18 cellular contexts compared by ENCODE assay signal in genomic region chr7:111511845-111512244, GRCh38. TPM values are rescaled to one million over a fixed set of nuclear protein-coding genes. Genes with fewer than 3 reads are reported as not detected.
A peak's percentile ranks its signal among the peaks of the same experiment; 100 is the strongest.
DNase-seq lines count a peak whose midpoint lies in the region; ATAC-seq, FAIRE-seq and TF ChIP-seq lines count a peak whose summit lies in the region.
"Had no signal": no experiment of that assay in that cellular context is flagged by ENCODE, and none has a peak within 500 bp of the region (broad histone marks: within the 10 kb centered on the region; RNA-seq: fewer than 3 reads in every experiment).

No MANE protein-coding gene starts in this region.

- no peak overlapping the region for H2AK5ac ChIP-seq in IMR-90 (ENCODE audit: low read depth, low read length)

- WGBS in IMR-90 (ENCODE audit: extremely low coverage in 2 of 2, insufficient read length in 1 of 2), 2 experiments, result no CpG with 5 or more reads among the region's 4 CpGs

- no peak overlapping the region for H2BK20ac ChIP-seq in IMR-90 (ENCODE audit: low read depth, low read length)

- no peak overlapping the region for H3K4ac ChIP-seq in IMR-90 (ENCODE audit: low read depth, low read length)

- in situ Hi-C loops in IMR-90 (cut with MboI; ENCODE audit: low sequenced_read_pairs), result no loop called here

- no peaks in the 10 kb centered on the region for H3K79me1 ChIP-seq in IMR-90 (ENCODE audit: low read depth in 1 of 2, low read length in 2 of 2)

- H3K23ac ChIP-seq in IMR-90 (ENCODE audit: low read depth, low read length), result no peak overlapping the region

- peaks cover 8% of the 10 kb centered on the region for H3K9me3 Mint-ChIP-seq in activated T-helper 17 cell treated with anti-CD3 and anti-CD28 coated beads, Interleukin-2, amount 50 U/mL, for 72 hours
- no peaks in the 10 kb centered on the region for H3K9me3 Mint-ChIP-seq in effector memory CD8-positive, alpha-beta T cell
- peaks cover 0 to 12% (median 1%) of the 10 kb centered on the region in 8 donors for H3K9me3 Mint-ChIP-seq in CD4-positive, alpha-beta memory T cell
- H3K9me3 Mint-ChIP-seq: CD8-positive, alpha-beta T cell had no signal

- H3K27ac Mint-ChIP-seq in activated T-helper 17 cell treated with anti-CD3 and anti-CD28 coated beads, Interleukin-2, amount 50 U/mL, for 72 hours, result no peak overlapping the region
- no peak overlapping the region for H3K27ac Mint-ChIP-seq in effector memory CD8-positive, alpha-beta T cell
- no peak overlapping the region for H3K27ac Mint-ChIP-seq in CD4-positive, alpha-beta memory T cell
- H3K27ac Mint-ChIP-seq: CD14-positive monocyte; CD8-positive, alpha-beta T cell; H9 had no signal

- no peak for TF ChIP-seq RAD21 in IMR-90 (IDR thresholded peaks at IDR 0.05; ENCODE audit: low read length)

- POLR2A ChIA-PET in IMR-90 (lab: Charles Lee; ENCODE audit: unreplicated experiment), result no interaction called here
- POLR2A ChIA-PET in CD4-positive, alpha-beta memory T cell (lab: Charles Lee; ENCODE audit: partially characterized antibody), result no interaction called here

- no peak overlapping the region for H3K14ac ChIP-seq in IMR-90 (replicated peaks; ENCODE audit: low read depth, low read length)

- H4K8ac ChIP-seq in IMR-90 (ENCODE audit: low read depth in 2 of 2, low read length in 2 of 2), result no peak overlapping the region

- no peak overlapping the region for H4K91ac ChIP-seq in IMR-90 (ENCODE audit: insufficient read depth, low read depth, low read length)

- no peak for ATAC-seq in IMR-90 (ENCODE audit: low read depth)
- peak; percentile 12 for ATAC-seq in activated T-helper 17 cell treated with anti-CD3 and anti-CD28 coated beads, Interleukin-2, amount 50 U/mL, for 72 hours (replicated peaks)
- no peak for ATAC-seq in effector memory CD8-positive, alpha-beta T cell (replicated peaks)
- ATAC-seq: CD8-positive, alpha-beta T cell; HepG2 had no signal

- H3K4me2 ChIP-seq in IMR-90 (ENCODE audit: low read depth, low read length), result no peak overlapping the region
- H3K4me2 ChIP-seq: BLaER1 had no signal

- H3K36me3 Mint-ChIP-seq in activated T-helper 17 cell treated with anti-CD3 and anti-CD28 coated beads, Interleukin-2, amount 50 U/mL, for 72 hours (ENCODE audit: low read depth), result peaks cover 9% of the 10 kb centered on the region
- no peaks in the 10 kb centered on the region for H3K36me3 Mint-ChIP-seq in effector memory CD8-positive, alpha-beta T cell (ENCODE audit: insufficient read depth)
- peaks cover 8 to 31% of the 10 kb centered on the region in 2 donors for H3K36me3 Mint-ChIP-seq in CD4-positive, alpha-beta memory T cell
- H3K36me3 Mint-ChIP-seq: CD14-positive monocyte had no signal

- H3K9me3 ChIP-seq in IMR-90 (ENCODE audit: control insufficient read depth, insufficient read depth, low read length) (no peaks in the 10 kb centered on the region), kidney (ENCODE audit: control insufficient read depth in 1 of 2, low read length in 2 of 2) (no peaks in the 10 kb centered on the region)
- H3K9me3 ChIP-seq in CD4-positive, alpha-beta memory T cell (ENCODE audit: control insufficient read depth in 1 of 2, low read length in 2 of 2), result no peaks in the 10 kb centered on the region
- H3K9me3 ChIP-seq: BLaER1 had no signal

- peak; percentile 7 for DNase-seq in IMR-90
- peak; percentile 70 for DNase-seq in epithelial cell of esophagus (ENCODE audit: low read depth)
- no peak for DNase-seq in effector memory CD8-positive, alpha-beta T cell
- DNase-seq in CD4-positive, alpha-beta memory T cell, result no peak
- no peak for DNase-seq in kidney
- DNase-seq: CD8-positive, alpha-beta T cell; DMS 273 treated with DMSO at 0.1 percent for 48 hours; DMS53; DND-41; EL; H9 had no signal

- intact Hi-C loops in IMR-90 (cut with micrococcal nuclease), result no loop called here
- intact Hi-C loops in CD4-positive, alpha-beta memory T cell (cut with micrococcal nuclease), result no loop called here
- intact Hi-C loops in kidney (cut with DNase I), result no loop called here

- no peak overlapping the region for H4K5ac ChIP-seq in IMR-90 (ENCODE audit: low read depth, low read length)

- H2BK5ac ChIP-seq in IMR-90 (ENCODE audit: low read depth, low read length, poor library complexity, severe bottlenecking), result no peak overlapping the region

- no peak overlapping the region for H3K56ac ChIP-seq in IMR-90 (ENCODE audit: extremely low read depth, insufficient read depth, low read length)

- H3K4me1 Mint-ChIP-seq in activated T-helper 17 cell treated with anti-CD3 and anti-CD28 coated beads, Interleukin-2, amount 50 U/mL, for 72 hours, result peaks cover 8% of the 10 kb centered on the region
- H3K4me1 Mint-ChIP-seq in effector memory CD8-positive, alpha-beta T cell (ENCODE audit: low read depth in 2 of 2), result peaks cover 7% of the 10 kb centered on the region in 2 donors
- peaks cover 0 to 18% (median 5%) of the 10 kb centered on the region in 4 donors for H3K4me1 Mint-ChIP-seq in CD4-positive, alpha-beta memory T cell
- H3K4me1 Mint-ChIP-seq: CD14-positive monocyte had no signal

- TF ChIP-seq POLR2A in IMR-90 (IDR thresholded peaks at IDR 0.05; ENCODE audit: low read depth, low read length), result no peak

- H3K9ac ChIP-seq in IMR-90 (ENCODE audit: low read depth, low read length), result no peak overlapping the region
- H3K9ac ChIP-seq in kidney (ENCODE audit: low read length in 2 of 2), result no peak overlapping the region
- H3K9ac ChIP-seq: BLaER1 had no signal

- H3K27me3 Mint-ChIP-seq in activated T-helper 17 cell treated with anti-CD3 and anti-CD28 coated beads, Interleukin-2, amount 50 U/mL, for 72 hours, result no peaks in the 10 kb centered on the region
- H3K27me3 Mint-ChIP-seq in effector memory CD8-positive, alpha-beta T cell, result no peaks in the 10 kb centered on the region
- no peaks in the 10 kb centered on the region for H3K27me3 Mint-ChIP-seq in CD4-positive, alpha-beta memory T cell

- H3K4me3 ChIP-seq in IMR-90 (ENCODE audit: insufficient read depth, low read depth, low read length) (no peak overlapping the region), epithelial cell of esophagus (ENCODE audit: low read length) (no peak overlapping the region), kidney (ENCODE audit: low read length in 2 of 2) (no peak overlapping the region)
- H3K4me3 ChIP-seq in CD4-positive, alpha-beta memory T cell (ENCODE audit: low read length in 2 of 2), result no peak overlapping the region
- H3K4me3 ChIP-seq: BLaER1 had no signal

- dilution Hi-C loops in IMR-90 (cut with HindIII; ENCODE audit: low sequenced_read_pairs, unreplicated experiment), result no loop called here

- no peak for TF ChIP-seq CTCF in IMR-90 (conservative IDR thresholded peaks at IDR 0.05; ENCODE audit: low read depth, low read length)
- no peak for TF ChIP-seq CTCF in epithelial cell of esophagus (IDR thresholded peaks at IDR 0.05; ENCODE audit: insufficient read depth, low read depth, low read length, missing control alignments)
- no peak for TF ChIP-seq CTCF in kidney (IDR thresholded peaks at IDR 0.05; ENCODE audit: borderline replicate concordance, extremely low read depth, insufficient read depth)

- no peaks in the 10 kb centered on the region for H4K20me1 ChIP-seq in IMR-90 (ENCODE audit: insufficient read depth, low read length)
- H4K20me1 ChIP-seq: BLaER1 had no signal

- no peak overlapping the region for H2BK120ac ChIP-seq in IMR-90 (ENCODE audit: low read depth, low read length)

- H3K9me1 ChIP-seq in IMR-90 (ENCODE audit: insufficient read depth, low read length), result no peaks in the 10 kb centered on the region

- H3K36me3 ChIP-seq in IMR-90 (ENCODE audit: control insufficient read depth, insufficient read depth, low read length) (no peaks in the 10 kb centered on the region), kidney (ENCODE audit: control insufficient read depth in 1 of 2, insufficient read depth in 2 of 2, low read length in 2 of 2) (no peaks in the 10 kb centered on the region)
- no peaks in the 10 kb centered on the region for H3K36me3 ChIP-seq in CD4-positive, alpha-beta memory T cell (ENCODE audit: insufficient read depth, low read length)
- H3K36me3 ChIP-seq: BLaER1 had no signal

- H3K4me3 Mint-ChIP-seq in activated T-helper 17 cell treated with anti-CD3 and anti-CD28 coated beads, Interleukin-2, amount 50 U/mL, for 72 hours, result no peak overlapping the region
- H3K4me3 Mint-ChIP-seq in effector memory CD8-positive, alpha-beta T cell, result no peak overlapping the region
- H3K4me3 Mint-ChIP-seq in CD4-positive, alpha-beta memory T cell, result peak overlapping the region in 1 of 8 donors; percentile 19
- H3K4me3 Mint-ChIP-seq: CD14-positive monocyte; CD8-positive, alpha-beta T cell; H9 had no signal

- no peaks in the 10 kb centered on the region for H3K4me1 ChIP-seq in IMR-90 (ENCODE audit: control insufficient read depth, insufficient read depth, low read length)
- no peaks in the 10 kb centered on the region for H3K4me1 ChIP-seq in CD4-positive, alpha-beta memory T cell (ENCODE audit: insufficient read depth, low read length)
- H3K4me1 ChIP-seq in kidney (ENCODE audit: control insufficient read depth in 1 of 2, insufficient read depth in 1 of 2, low read depth in 1 of 2, low read length in 2 of 2), result no peaks in the 10 kb centered on the region
- H3K4me1 ChIP-seq: BLaER1 had no signal

- H2BK15ac ChIP-seq in IMR-90 (ENCODE audit: low read depth, low read length), result no peak overlapping the region

- H3K27ac ChIP-seq in IMR-90 (ENCODE audit: insufficient read depth, low read length) (no peak overlapping the region), kidney (ENCODE audit: low read depth in 2 of 2, low read length in 2 of 2) (no peak overlapping the region)
- no peak overlapping the region for H3K27ac ChIP-seq in CD4-positive, alpha-beta memory T cell (ENCODE audit: low read depth, low read length)
- H3K27ac ChIP-seq: BLaER1 had no signal

- no peak for FAIRE-seq in kidney (lab: Jason Lieb, UNC)
- FAIRE-seq: GM12891, GM19239, H1, HepG2 had no signal

- CTCF ChIA-PET in IMR-90 (lab: Yijun Ruan, JAX), result no interaction called here
- CTCF ChIA-PET in CD4-positive, alpha-beta memory T cell (lab: Charles Lee; ENCODE audit: partially characterized antibody), result no interaction called here

- no peak overlapping the region for H3K18ac ChIP-seq in IMR-90 (ENCODE audit: low read depth, low read length)

- no TSS peak for BruUV-seq in IMR-90 (replicated peaks; lab: Mats Ljungman, UMichigan)

- no peak overlapping the region for H2AFZ ChIP-seq in IMR-90 (replicated peaks; ENCODE audit: low read length, poor library complexity)

- H3K27me3 ChIP-seq in IMR-90 (ENCODE audit: control insufficient read depth, insufficient read depth, low read length), result no peaks in the 10 kb centered on the region
- no peaks in the 10 kb centered on the region for H3K27me3 ChIP-seq in CD4-positive, alpha-beta memory T cell (ENCODE audit: insufficient read depth, low read length)
- H3K27me3 ChIP-seq: BLaER1 had no signal

- no peak overlapping the region for H2AK9ac ChIP-seq in IMR-90 (replicated peaks; ENCODE audit: low read depth, low read length, poor library complexity)

RNA-seq across cellular contexts. Expression of gene IMMP2L, which starts 50.4 kb away (rescaled TPM):
- total RNA-seq in IMR-90 (2012; rRNA removed), result 9.3 and 9.7 TPM in 2 replicates
- 4.3 and 5.8 TPM in 2 replicates for polyA plus RNA-seq in IMR-90 (2012; rRNA removed)
- polyA plus RNA-seq in IMR-90 (2012; cell fraction: cytosol; rRNA removed), result 2.5 and 4.6 TPM in 2 replicates
- 2.4 and 11.6 TPM in 2 replicates for polyA plus RNA-seq in IMR-90 (2012; cell fraction: nucleus; rRNA removed; ENCODE audit: low replicate concordance)
- total RNA-seq in activated T-helper 17 cell treated with anti-CD3 and anti-CD28 coated beads, Interleukin-2, amount 50 U/mL, for 72 hours, result 10 to 100 TPM in 1 of 2 donors, 1 to 10 TPM in 1; 9.5 to 27.6 TPM
- 10 to 100 TPM; 29.2 to 32.2 TPM for total RNA-seq in CD4-positive, alpha-beta memory T cell
- polyA plus RNA-seq in CD4-positive, alpha-beta memory T cell, result 10 to 100 TPM; 23.5 to 29.9 TPM
- total RNA-seq in kidney, result 46.4 TPM
- polyA plus RNA-seq in kidney (ENCODE audit: insufficient read depth, low read depth, low replicate concordance), result 52.1 TPM

Comparison
In these comparisons a context has a peak if more than half of its experiments do, and no peak if none do; other contexts are left out.
1. DNase-seq: peak in IMR-90 (single experiment) and epithelial cell of esophagus (single experiment); none in effector memory CD8-positive, alpha-beta T cell (0 of 3), CD4-positive, alpha-beta memory T cell (0 of 5) and kidney (single experiment).